26 cellular contexts compared by ENCODE assay signal in genomic region chr16:19182487-19182886, GRCh38. TPM values are rescaled to one million over a fixed set of nuclear protein-coding genes. Genes with fewer than 3 reads are reported as not detected.
"Had no signal": no experiment of that assay in that cellular context is flagged by ENCODE, and none has a peak within 500 bp of the region (broad histone marks: within the 10 kb centered on the region; RNA-seq: fewer than 3 reads in every experiment).

No MANE protein-coding gene starts in this region.

- H3K36me3 ChIP-seq: ascending aorta, breast epithelium had no signal

- H3K4me3 ChIP-seq: ascending aorta, breast epithelium, coronary artery, dorsolateral prefrontal cortex had no signal

- H3K27ac ChIP-seq: ascending aorta, breast epithelium, coronary artery, dorsolateral prefrontal cortex, epithelial cell of prostate, VCaP had no signal

- H3K27me3 ChIP-seq: ascending aorta, breast epithelium had no signal

- ATAC-seq: activated naive CD4-positive, alpha-beta T cell treated with anti-CD3 and anti-CD28 coated beads, Interleukin-2, amount 50 U/mL, for 72 hours; activated T-cell treated with anti-CD3 and anti-CD28 coated beads, Interleukin-2, amount 50 U/mL, for 72 hours; effector memory CD8-positive, alpha-beta T cell; WTC11 had no signal

- H3K9me3 ChIP-seq: ascending aorta, breast epithelium had no signal

- H3K4me1 ChIP-seq: breast epithelium had no signal

- DNase-seq: activated CD4-positive, alpha-beta memory T cell treated with anti-CD3 and anti-CD28 coated beads, Interleukin-2, amount 10 ng/mL, durations not matched to agents 7 days and 5 days; activated CD4-positive, alpha-beta T cell treated with anti-CD3 and anti-CD28 coated beads for 1 hour; activated CD4-positive, alpha-beta T cell treated with anti-CD3 and anti-CD28 coated beads for 4 hours; activated CD4-positive, alpha-beta T cell treated with anti-CD3 and anti-CD28 coated beads, Interleukin-2, amount 10 ng/mL, durations not matched to agents 7 days and 5 days; activated CD4-positive, alpha-beta T cell treated with anti-CD3 and anti-CD28 coated beads, Interleukin-2, amount 50 U/mL, for 4 hours; activated CD8-positive, alpha-beta memory T cell treated with anti-CD3 and anti-CD28 coated beads, Interleukin-2, amount 50 U/mL, for 48 hours; activated gamma-delta T cell; activated naive CD4-positive, alpha-beta T cell; activated naive CD4-positive, alpha-beta T cell treated with anti-CD3 and anti-CD28 coated beads, Interleukin-2, amount 10 ng/mL, durations not matched to agents 7 days and 5 days; activated naive CD8-positive, alpha-beta T cell treated with anti-CD3 and anti-CD28 coated beads, Interleukin-2, amount 10 ng/mL, durations not matched to agents 7 days and 5 days; activated T-cell treated with anti-CD3 and anti-CD28 coated beads for 4 hours; activated T-cell treated with anti-CD3 and anti-CD28 coated beads, Interleukin-2, amount 50 U/mL, for 24 hours; activated T-cell treated with anti-CD3 and anti-CD28 coated beads, Interleukin-2, amount 50 U/mL, for 72 hours; dorsolateral prefrontal cortex; effector memory CD8-positive, alpha-beta T cell; foreskin fibroblast; T-helper 2 cell had no signal

- FAIRE-seq: frontal cortex had no signal

RNA-seq across cellular contexts. Expression of gene SYT17, which starts 14.4 kb away (rescaled TPM):
- total RNA-seq: activated CD4-positive, alpha-beta memory T cell treated with anti-CD3 and anti-CD28 coated beads, Interleukin-2, amount 10 ng/mL, durations not matched to agents 7 days and 5 days; activated CD4-positive, alpha-beta T cell treated with anti-CD3 and anti-CD28 coated beads, Interleukin-2, amount 10 ng/mL, durations not matched to agents 7 days and 5 days; activated naive CD4-positive, alpha-beta T cell treated with anti-CD3 and anti-CD28 coated beads, Interleukin-2, amount 50 U/mL, for 72 hours; activated naive CD8-positive, alpha-beta T cell treated with anti-CD3 and anti-CD28 coated beads, Interleukin-2, amount 10 ng/mL, durations not matched to agents 7 days and 5 days; T-helper 1 cell treated with Interleukin-12 subunit alpha and Interleukin-12 subunit beta and Interleukin-4 antibody, amounts not matched to agents 30 ng/mL and 1 ng/mL, for 36 hours had no signal
